In genomic region chr2:227228061-227228667, GRCh38 we compare ENCODE assay signal across 9 cellular contexts.
A peak's percentile ranks its signal among the peaks of the same experiment; 100 is the strongest.
DNase-seq lines count a peak whose midpoint lies in the region; ATAC-seq, FAIRE-seq and TF ChIP-seq lines count a peak whose summit lies in the region.
"Had no signal": no experiment of that assay in that cellular context is flagged by ENCODE, and none has a peak within 500 bp of the region (broad histone marks: within the 10 kb centered on the region; RNA-seq: fewer than 3 reads in every experiment).

No MANE protein-coding gene starts in this region.

- no peak overlapping the region for H3K27ac ChIP-seq in HepG2 (ENCODE audit: extremely low read length, insufficient read depth, low read length)

- CTCF ChIA-PET in HepG2 (lab: Yijun Ruan, JAX; ENCODE audit: low intra/inter-chr PET ratio, low total read pairs): no interaction called here

- in situ Hi-C loops in HepG2 (cut with HindIII; ENCODE audit: extremely low pct_ligation_motif_present, low pct_unique_long_range_greater_than_20kb): loop anchor here (10.0 kb wide), 1 partner anchor 93 kb away; no protein-coding TSS in a partner anchor

- H3K9me3 ChIP-seq in HepG2 (ENCODE audit: low read length): no peaks in the 10 kb centered on the region

- H3K9ac ChIP-seq in HepG2 (ENCODE audit: insufficient read depth, low read depth, low read length): no peak overlapping the region

- H3K4me3 ChIP-seq in bronchial epithelial cell (ENCODE audit: low read depth, low read length): peak overlapping the region; percentile 2
- no peak overlapping the region for H3K4me3 ChIP-seq in HepG2 (replicated peaks in 1 of 3; ENCODE audit: insufficient read depth in 1 of 3, low read depth in 2 of 3, low read length in 3 of 3)

- no peaks in the 10 kb centered on the region for H4K20me1 ChIP-seq in HepG2 (ENCODE audit: insufficient read depth, low read length)

- DNase-seq in NCI-H2196 (lab: John Stamatoyannopoulos, UW; ENCODE audit: unreplicated experiment): peak; percentile 3
- no peak for DNase-seq in NCI-H2196 treated with DMSO at 0.1 percent for 48 hours (lab: John Stamatoyannopoulos, UW; ENCODE audit: unreplicated experiment)
- DNase-seq in bronchial epithelial cell (ENCODE audit: low read depth): peak; percentile 70
- no peak for DNase-seq in HepG2 (ENCODE audit: low spot score)
- no peak for DNase-seq in HuH-7.5 (ENCODE audit: low spot score)
- DNase-seq in activated CD8-positive, alpha-beta memory T cell treated with anti-CD3 and anti-CD28 coated beads for 24 hours: no peak
- DNase-seq in HTR-8/SVneo (ENCODE audit: insufficient read length, low spot score): no peak
- DNase-seq in NCI-H2107 treated with DMSO at 0.1 percent for 48 hours (lab: John Stamatoyannopoulos, UW; ENCODE audit: unreplicated experiment): no peak
- DNase-seq: stimulated activated CD4-positive, alpha-beta T cell treated with anti-CD3 and anti-CD28 coated beads, Interleukin-12 subunit alpha, Interleukin-12 subunit beta, amount 100 ng/mL, for 4 hours had no signal

- intact Hi-C loops in HepG2 (cut with micrococcal nuclease; ENCODE audit: unreplicated experiment): no loop called here

- H3K79me2 ChIP-seq in HepG2 (ENCODE audit: insufficient read depth, low read length): no peaks in the 10 kb centered on the region

- no TSS peak for BruUV-seq in HepG2 (replicated peaks; lab: Mats Ljungman, UMichigan)

- WGBS in HepG2 (ENCODE audit: low lambda C conversion rate): 26% methylated on average over 14 of the region's 14 CpGs

- no peak overlapping the region for H3K4me2 ChIP-seq in HepG2 (ENCODE audit: low read depth, low read length)

- H3K27me3 ChIP-seq in bronchial epithelial cell (ENCODE audit: control insufficient read depth, insufficient read depth, low read length) (no peaks in the 10 kb centered on the region), HepG2 (ENCODE audit: control insufficient read depth in 1 of 2, insufficient read depth in 2 of 2, low read length in 2 of 2) (peaks cover 0 to 5% of the 10 kb centered on the region in 2 experiments; a peak in 2 of 5 replicates)

- TF ChIP-seq CTCF in bronchial epithelial cell (IDR thresholded peaks at IDR 0.05; ENCODE audit: insufficient read depth, low read length, severe bottlenecking): no peak
- no peak for TF ChIP-seq CTCF in HepG2 (CRISPR knock-in tag; IDR thresholded peaks at IDR 0.05)

- no peak for TF ChIP-seq POLR2A in HepG2 (IDR thresholded peaks at IDR 0.05; ENCODE audit: insufficient read depth in 1 of 2, low read depth in 2 of 2, low read length in 2 of 2)

- H3K4me1 ChIP-seq in HepG2 (ENCODE audit: insufficient read depth, low read length): no peaks in the 10 kb centered on the region

- peak; percentile 52 for FAIRE-seq in bronchial epithelial cell (lab: Jason Lieb, UNC)
- no peak for FAIRE-seq in HepG2 (lab: Jason Lieb, UNC)
- FAIRE-seq in HTR-8/SVneo (lab: Jason Lieb, UNC): no peak

- no peak for TF ChIP-seq EP300 in HepG2 (IDR thresholded peaks at IDR 0.05; ENCODE audit: low read depth in 2 of 2, low read length in 2 of 2)
- no peak for TF ChIP-seq EP300 in HepG2 (CRISPR knock-in tag; IDR thresholded peaks at IDR 0.05; ENCODE audit: borderline replicate concordance)

- POLR2A ChIA-PET in HepG2 (lab: Yijun Ruan, JAX): no interaction called here

- ATAC-seq in HepG2: peak; percentile 31; the same call in 2 of the 3 replicates

- TF ChIP-seq RAD21 in HepG2 (CRISPR knock-in tag; IDR thresholded peaks at IDR 0.05): no peak

- no peak overlapping the region for H2AFZ ChIP-seq in HepG2 (ENCODE audit: low read length)

- H3K36me3 ChIP-seq in bronchial epithelial cell (ENCODE audit: control insufficient read depth, insufficient read depth, low read length) (no peaks in the 10 kb centered on the region), HepG2 (replicated peaks in 1 of 2; ENCODE audit: control insufficient read depth in 1 of 2, insufficient read depth in 2 of 2, low read length in 2 of 2) (no peaks in the 10 kb centered on the region)

TF ChIP-seq in HepG2, 621 proteins besides CTCF, POLR2A, EP300 and RAD21:
- no peak for TF ChIP-seq RNF2 (conservative IDR thresholded peaks at IDR 0.05; ENCODE audit: low read depth)
- TF ChIP-seq SETDB1 (CRISPR knock-in tag; IDR thresholded peaks at IDR 0.05; ENCODE audit: borderline replicate concordance): no peak
- TF ChIP-seq ZSCAN25 (CRISPR knock-in tag; IDR thresholded peaks at IDR 0.05): no peak
- TF ChIP-seq HDAC1 (CRISPR knock-in tag; IDR thresholded peaks at IDR 0.05): no peak
TF ChIP-seq in HepG2: peak in this region for 0.

Comparison
In these comparisons a context has a peak if more than half of its experiments do, and no peak if none do; other contexts are left out.
1. DNase-seq: peak in NCI-H2196 (single experiment) and bronchial epithelial cell (single experiment); none in NCI-H2196 treated with DMSO at 0.1 percent for 48 hours (single experiment), HepG2 (single experiment), HuH-7.5 (single experiment), activated CD8-positive, alpha-beta memory T cell treated with anti-CD3 and anti-CD28 coated beads for 24 hours (single experiment), HTR-8/SVneo (single experiment) and NCI-H2107 treated with DMSO at 0.1 percent for 48 hours (single experiment).